1 cellular context compared by ENCODE assay signal in the genomic region with DNA sequence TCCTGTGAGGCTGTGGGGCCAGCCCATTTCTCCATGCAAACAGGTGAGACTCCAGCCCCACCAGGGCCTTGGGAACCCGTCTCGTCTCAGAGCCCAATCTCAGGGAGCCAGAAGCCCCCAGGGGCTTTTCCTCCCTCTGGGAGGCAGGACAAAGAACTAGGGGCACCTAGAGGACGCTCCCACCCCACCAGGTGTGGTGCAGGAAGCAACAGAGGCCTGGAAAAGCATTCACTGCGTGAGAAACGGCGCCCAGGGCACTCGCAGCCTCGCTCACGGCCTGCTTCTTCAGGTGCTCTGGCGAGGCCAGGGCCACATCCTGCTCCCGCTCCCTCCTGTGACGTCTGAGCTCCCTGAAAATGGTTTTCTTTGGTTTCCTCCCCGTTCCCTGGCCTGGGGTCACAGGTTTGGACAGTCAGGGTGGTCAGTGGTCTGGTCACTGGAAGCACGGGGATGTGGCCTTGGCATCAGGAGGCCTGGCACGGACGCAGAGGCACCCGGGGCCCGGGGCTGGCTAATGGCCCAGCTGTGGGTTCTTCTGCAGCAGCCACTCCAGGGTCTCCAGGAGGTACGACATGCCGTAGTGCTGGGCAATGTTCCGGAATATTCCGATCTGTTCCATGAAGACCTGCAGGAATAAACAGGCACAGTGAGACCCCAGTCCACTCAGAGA.
TF ChIP-seq lines count a peak whose summit lies in the region.

No MANE protein-coding gene starts in this region.

TF ChIP-seq in HEK293, 187 proteins besides CTCF, POLR2A, EP300 and RAD21 (continued from another document):
- TF ChIP-seq, protein P1, sequence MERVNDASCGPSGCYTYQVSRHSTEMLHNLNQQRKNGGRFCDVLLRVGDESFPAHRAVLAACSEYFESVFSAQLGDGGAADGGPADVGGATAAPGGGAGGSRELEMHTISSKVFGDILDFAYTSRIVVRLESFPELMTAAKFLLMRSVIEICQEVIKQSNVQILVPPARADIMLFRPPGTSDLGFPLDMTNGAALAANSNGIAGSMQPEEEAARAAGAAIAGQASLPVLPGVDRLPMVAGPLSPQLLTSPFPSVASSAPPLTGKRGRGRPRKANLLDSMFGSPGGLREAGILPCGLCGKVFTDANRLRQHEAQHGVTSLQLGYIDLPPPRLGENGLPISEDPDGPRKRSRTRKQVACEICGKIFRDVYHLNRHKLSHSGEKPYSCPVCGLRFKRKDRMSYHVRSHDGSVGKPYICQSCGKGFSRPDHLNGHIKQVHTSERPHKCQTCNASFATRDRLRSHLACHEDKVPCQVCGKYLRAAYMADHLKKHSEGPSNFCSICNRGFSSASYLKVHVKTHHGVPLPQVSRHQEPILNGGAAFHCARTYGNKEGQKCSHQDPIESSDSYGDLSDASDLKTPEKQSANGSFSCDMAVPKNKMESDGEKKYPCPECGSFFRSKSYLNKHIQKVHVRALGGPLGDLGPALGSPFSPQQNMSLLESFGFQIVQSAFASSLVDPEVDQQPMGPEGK (tag by site-specific recombination; IDR thresholded peaks at IDR 0.05), result no peak
